Comparison of ENCODE assay signal across 21 cellular contexts in the genomic region with DNA sequence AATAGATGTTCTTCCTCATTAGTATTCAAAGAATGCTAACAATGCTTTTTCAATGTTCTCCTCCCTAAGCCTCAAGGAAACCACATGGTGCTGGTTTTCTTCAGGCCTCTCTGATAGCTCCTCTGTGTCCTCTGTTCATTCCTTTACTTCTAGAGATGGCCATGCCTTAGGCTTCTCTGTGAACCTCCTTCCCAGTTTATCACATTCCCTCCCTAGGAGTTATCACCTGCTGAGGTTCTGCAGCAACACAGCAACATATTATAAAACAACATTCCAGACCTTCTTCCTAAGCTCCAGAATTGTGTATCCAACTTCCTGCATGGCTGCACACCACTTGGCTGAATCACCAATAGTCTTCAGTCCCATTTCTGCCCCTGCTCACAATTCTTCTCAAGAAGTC.
"Had no signal": no experiment of that assay in that cellular context is flagged by ENCODE, and none has a peak within 500 bp of the region (broad histone marks: within the 10 kb centered on the region; RNA-seq: fewer than 3 reads in every experiment).

No MANE protein-coding gene starts in this region.

- H3K36me3 Mint-ChIP-seq: activated naive CD4-positive, alpha-beta T cell treated with anti-CD3 and anti-CD28 coated beads, Interleukin-2, amount 50 U/mL, for 72 hours; naive thymus-derived CD4-positive, alpha-beta T cell had no signal

- H3K9me3 Mint-ChIP-seq: activated naive CD4-positive, alpha-beta T cell treated with anti-CD3 and anti-CD28 coated beads, Interleukin-2, amount 50 U/mL, for 72 hours; activated T-cell treated with anti-CD3 and anti-CD28 coated beads, Interleukin-2, amount 50 U/mL, for 72 hours had no signal

- H3K27ac Mint-ChIP-seq: activated CD4-positive, alpha-beta T cell treated with anti-CD3 and anti-CD28 coated beads, Interleukin-2, amount 10 ng/mL, durations not matched to agents 24 days and 14 days; activated CD8-positive, alpha-beta T cell treated with anti-CD3 and anti-CD28 coated beads, Interleukin-2, amount 10 ng/mL, durations not matched to agents 7 days and 5 days; activated naive CD4-positive, alpha-beta T cell treated with anti-CD3 and anti-CD28 coated beads, Interleukin-2, amount 50 U/mL, for 72 hours; activated T-cell treated with anti-CD3 and anti-CD28 coated beads, Interleukin-2, amount 50 U/mL, for 72 hours; effector memory CD8-positive, alpha-beta T cell; naive thymus-derived CD4-positive, alpha-beta T cell had no signal

- H3K27me3 ChIP-seq: foreskin keratinocyte, tibial nerve had no signal

- H3K4me1 Mint-ChIP-seq: activated CD4-positive, alpha-beta T cell treated with anti-CD3 and anti-CD28 coated beads, Interleukin-2, amount 10 ng/mL, durations not matched to agents 24 days and 14 days; naive thymus-derived CD4-positive, alpha-beta T cell had no signal

- H3K36me3 ChIP-seq: lower lobe of right lung, tibial nerve had no signal

- ATAC-seq: activated CD8-positive, alpha-beta T cell treated with anti-CD3 and anti-CD28 coated beads, Interleukin-2, amount 10 ng/mL, durations not matched to agents 7 days and 5 days; activated naive CD4-positive, alpha-beta T cell treated with anti-CD3 and anti-CD28 coated beads, Interleukin-2, amount 50 U/mL, for 72 hours; activated T-cell treated with anti-CD3 and anti-CD28 coated beads, Interleukin-2, amount 50 U/mL, for 72 hours; effector memory CD8-positive, alpha-beta T cell; foreskin keratinocyte; left cardiac atrium; lower lobe of right lung; naive thymus-derived CD4-positive, alpha-beta T cell had no signal

- H3K4me3 ChIP-seq: lower lobe of right lung, skin epidermis, tibial nerve had no signal

- H3K27ac ChIP-seq: foreskin keratinocyte, lower lobe of right lung, skin epidermis, tibial nerve had no signal

- DNase-seq: activated CD4-positive, alpha-beta T cell treated with anti-CD3 and anti-CD28 coated beads, Interleukin-2, amount 10 ng/mL, durations not matched to agents 24 days and 14 days; activated CD4-positive, CD25-positive, alpha-beta regulatory T cell; activated CD8-positive, alpha-beta memory T cell treated with anti-CD3 and anti-CD28 coated beads, Interleukin-2, amount 50 U/mL, for 4 hours; activated CD8-positive, alpha-beta T cell treated with anti-CD3 and anti-CD28 coated beads, Interleukin-2, amount 10 ng/mL, durations not matched to agents 7 days and 5 days; activated gamma-delta T cell; activated T-cell treated with anti-CD3 and anti-CD28 coated beads, Interleukin-2, amount 50 U/mL, for 72 hours; amygdala; cerebellar nuclear complex; dermis blood vessel endothelial cell; effector memory CD8-positive, alpha-beta T cell; foreskin keratinocyte; left cardiac atrium; lower lobe of right lung; naive thymus-derived CD4-positive, alpha-beta T cell; stimulated activated CD4-positive, alpha-beta T cell treated with anti-CD3 and anti-CD28 coated beads, Interleukin-4, amount 100 ng/mL, for 4 hours; stimulated activated CD8-positive, alpha-beta memory T cell treated with anti-CD3 and anti-CD28 coated beads, Interleukin-4, amount 100 ng/mL, for 48 hours; stimulated activated naive CD4-positive, alpha-beta T cell treated with Interleukin-2 at 50 U/mL for 16 hours; substantia nigra had no signal

- H3K9me3 ChIP-seq: lower lobe of right lung, tibial nerve had no signal

- H3K4me3 Mint-ChIP-seq: activated CD4-positive, alpha-beta T cell treated with anti-CD3 and anti-CD28 coated beads, Interleukin-2, amount 10 ng/mL, durations not matched to agents 24 days and 14 days; activated CD8-positive, alpha-beta T cell treated with anti-CD3 and anti-CD28 coated beads, Interleukin-2, amount 10 ng/mL, durations not matched to agents 7 days and 5 days; activated T-cell treated with anti-CD3 and anti-CD28 coated beads, Interleukin-2, amount 50 U/mL, for 72 hours; effector memory CD8-positive, alpha-beta T cell; naive thymus-derived CD4-positive, alpha-beta T cell had no signal

- H3K4me1 ChIP-seq: lower lobe of right lung had no signal
